In the genomic region with DNA sequence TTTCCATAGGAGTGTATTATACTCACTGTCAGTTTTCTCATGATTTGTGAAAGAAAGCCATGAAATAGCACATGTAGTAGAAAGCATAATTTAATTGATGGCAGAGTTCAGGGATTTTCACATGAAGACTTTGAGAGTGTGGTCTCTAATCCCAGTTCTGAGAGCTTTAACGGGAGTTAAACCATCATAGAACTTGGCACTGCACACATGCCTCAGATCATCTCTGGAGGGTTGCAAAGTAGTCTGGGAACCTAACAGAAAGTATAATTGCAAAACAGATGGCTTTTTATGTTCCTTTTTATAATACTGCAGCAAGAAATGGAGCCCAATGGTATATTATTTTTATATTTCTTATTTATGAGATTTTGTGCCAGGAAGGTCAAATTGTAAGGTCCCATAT, we compare ENCODE assay signal across 18 cellular contexts.
"Had no signal": no experiment of that assay in that cellular context is flagged by ENCODE, and none has a peak within 500 bp of the region (broad histone marks: within the 10 kb centered on the region; RNA-seq: fewer than 3 reads in every experiment).

No MANE protein-coding gene starts in this region.

- H3K36me3 ChIP-seq: right atrium auricular region, spleen, tibial artery, upper lobe of left lung, uterus had no signal

- ATAC-seq: esophagus mucosa; naive thymus-derived CD4-positive, alpha-beta T cell; stimulated activated memory B cell treated with anti-CD40 and anti-IgM and Interleukin-4, amounts not matched to agents 10 μg/mL and 1 μg/mL and 100 μg/mL, for 72 hours had no signal

- H3K27me3 ChIP-seq: dorsolateral prefrontal cortex, right atrium auricular region, spleen, tibial artery, upper lobe of left lung, uterus had no signal

- H3K9me3 ChIP-seq: right atrium auricular region, spleen, tibial artery, upper lobe of left lung, uterus had no signal

- FAIRE-seq: keratinocyte had no signal

- H3K27ac ChIP-seq: dorsolateral prefrontal cortex, spleen, tibial artery, upper lobe of left lung, uterus had no signal

- H3K4me3 ChIP-seq: dorsolateral prefrontal cortex, right atrium auricular region, spleen, tibial artery, upper lobe of left lung, uterus had no signal

- DNase-seq: cortex of kidney; dorsolateral prefrontal cortex; effector CD8-positive, alpha-beta T cell; foreskin fibroblast; immature natural killer cell; naive thymus-derived CD4-positive, alpha-beta T cell; nephron progenitor cell; spleen; stimulated activated CD4-positive, alpha-beta T cell treated with anti-CD3 and anti-CD28 coated beads, Interleukin-15, amount 100 ng/mL, for 24 hours; stimulated activated CD4-positive, alpha-beta T cell treated with anti-CD3 and anti-CD28 coated beads, Interleukin-1b, Interleukin-23, amount 100 ng/mL, for 48 hours; stimulated activated CD4-positive, alpha-beta T cell treated with anti-CD3 and anti-CD28 coated beads, Interleukin-4, amount 100 ng/mL, for 24 hours; tibial artery; upper lobe of left lung; uterus had no signal
